Comparison of ENCODE assay signal across 8 cellular contexts in the genomic region with DNA sequence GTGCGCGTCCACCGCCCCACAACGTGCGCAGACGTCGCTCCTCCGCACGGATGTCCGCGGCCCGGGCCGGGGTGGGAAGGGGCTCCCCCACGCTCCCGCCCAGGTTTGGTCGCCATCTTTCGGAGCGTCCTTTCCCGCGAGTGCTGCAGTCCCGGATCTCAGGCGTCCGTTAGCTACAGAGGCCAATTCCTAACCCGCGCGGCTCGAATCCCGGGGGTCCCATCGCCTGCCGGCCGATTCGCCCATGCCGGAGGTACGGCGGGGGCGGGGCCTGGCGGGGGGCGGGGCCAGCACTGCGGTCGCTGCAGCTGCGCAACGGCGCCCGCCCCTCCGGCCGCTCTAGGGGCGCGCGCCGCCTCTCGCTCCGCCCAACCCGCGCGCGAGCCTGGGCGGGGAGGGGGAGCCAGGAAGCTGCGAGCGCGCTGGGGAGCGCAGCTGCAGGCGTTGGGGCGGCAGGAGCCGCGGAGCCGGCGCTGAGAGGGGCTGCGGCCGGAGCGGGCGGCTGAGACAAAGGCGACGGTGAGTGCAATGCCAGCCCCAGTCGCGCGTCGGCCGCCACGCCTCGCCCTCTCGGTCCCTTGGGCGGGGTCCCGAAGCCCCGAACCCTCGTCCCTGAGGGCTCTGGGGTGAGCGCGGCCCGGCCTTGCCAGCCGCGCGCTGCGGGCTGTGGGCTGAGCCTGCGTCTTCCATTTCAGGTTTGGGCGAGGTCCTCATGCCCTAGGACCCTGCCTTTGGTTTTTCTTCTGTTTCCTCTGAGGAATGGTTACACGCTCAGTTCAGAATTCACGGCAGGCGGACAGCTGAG. TPM values are rescaled to one million over a fixed set of nuclear protein-coding genes. Genes with fewer than 3 reads are reported as not detected.
DNase-seq lines count a peak whose midpoint lies in the region; ATAC-seq and TF ChIP-seq lines count a peak whose summit lies in the region.

Gene CDC42SE2, plus strand, starts transcription at position 406 of the 805 bp plus-strand sequence. CDS start 95,441 bp downstream, outside the sequence.

- H3K27me3 ChIP-seq in foreskin keratinocyte (no peaks in the 10 kb centered on the region), neuron (ENCODE audit: insufficient read depth, low read length) (no peaks in the 10 kb centered on the region), subcutaneous abdominal adipose tissue (ENCODE audit: control insufficient read depth in 5 of 5, insufficient read depth in 4 of 5, low read length in 5 of 5) (no peaks in the 10 kb centered on the region)

- H3K27ac ChIP-seq in KOPT-K1 (ENCODE audit: low read depth, low read length, poor library complexity, severe bottlenecking), result peak within 1 kb of the TSS; percentile 99
- H3K27ac ChIP-seq in foreskin keratinocyte, result peak within 1 kb of the TSS; percentile 65
- H3K27ac ChIP-seq in subcutaneous abdominal adipose tissue (ENCODE audit: low read depth, low read length), result peak within 1 kb of the TSS; percentile 70

- DNase-seq in Daoy (ENCODE audit: low read depth) (peak; percentile 95), SHP77 treated with DMSO at 0.1 percent for 48 hours (lab: John Stamatoyannopoulos, UW) (peak; percentile 60), foreskin keratinocyte (peak in 1 of 2 donors; percentile 68)
- peak; percentile 67 to 86 (median 76) for DNase-seq in activated naive CD4-positive, alpha-beta T cell (lab: John Stamatoyannopoulos, UW)

- no peak for TF ChIP-seq CTCF in foreskin keratinocyte (conservative IDR thresholded peaks at IDR 0.05)

- H3K4me3 ChIP-seq in neuron (ENCODE audit: low read length) (peak within 1 kb of the TSS; percentile 62), subcutaneous abdominal adipose tissue (ENCODE audit: low read depth in 1 of 5, low read length in 5 of 5) (peak within 1 kb of the TSS; percentile 90 to 97 (median 95))

- H2AFZ ChIP-seq in neuron (ENCODE audit: low read depth, low read length), result peak within 1 kb of the TSS; percentile 82

- H3K36me3 ChIP-seq in KOPT-K1 (ENCODE audit: insufficient read depth, low read length), result peaks cover 14% of the 10 kb centered on the region; the same call in 1 of the 2 replicates
- H3K36me3 ChIP-seq in neuron (ENCODE audit: insufficient read depth, low read length), result no peaks in the 10 kb centered on the region
- no peaks in the 10 kb centered on the region for H3K36me3 ChIP-seq in subcutaneous abdominal adipose tissue (ENCODE audit: control insufficient read depth in 5 of 5, insufficient read depth in 5 of 5, low read length in 5 of 5)

- peak within 1 kb of the TSS; percentile 63 to 94 (median 91) for H3K9ac ChIP-seq in subcutaneous abdominal adipose tissue (ENCODE audit: low read length in 5 of 5)

- H3K4me1 ChIP-seq in foreskin keratinocyte, result peaks cover 17% of the 10 kb centered on the region
- peaks cover 8% of the 10 kb centered on the region for H3K4me1 ChIP-seq in neuron (ENCODE audit: insufficient read depth, low read length)
- H3K4me1 ChIP-seq in subcutaneous abdominal adipose tissue (ENCODE audit: control insufficient read depth in 5 of 5, insufficient read depth in 5 of 5, low read length in 5 of 5), result peaks cover 0 to 23% (median 21%) of the 10 kb centered on the region in 5 donors

- peak; percentile 86 for ATAC-seq in GM21737 (IDR thresholded peaks at IDR 0.05; ENCODE audit: unreplicated experiment)
- peak; percentile 94 for ATAC-seq in foreskin keratinocyte

- H3K9me3 ChIP-seq in KOPT-K1 (ENCODE audit: insufficient read depth, low read length, poor library complexity, severe bottlenecking), result no peaks in the 10 kb centered on the region
- no peaks in the 10 kb centered on the region for H3K9me3 ChIP-seq in neuron (ENCODE audit: low read length)
- no peaks in the 10 kb centered on the region for H3K9me3 ChIP-seq in subcutaneous abdominal adipose tissue (ENCODE audit: control insufficient read depth in 5 of 5, low read length in 5 of 5)

RNA-seq across cellular contexts. Expression of gene CDC42SE2, which starts in this region (rescaled TPM):
- total RNA-seq in Daoy (2014; rRNA removed; shearing (Covaris generic)), result 39.6 and 47.2 TPM in 2 replicates
- 23.7 and 24.8 TPM in 2 replicates for total RNA-seq in foreskin keratinocyte
- polyA plus RNA-seq in foreskin keratinocyte, result 8.8 and 10.4 TPM in 2 replicates
